Comparison of ENCODE assay signal across 10 cellular contexts in the genomic region with DNA sequence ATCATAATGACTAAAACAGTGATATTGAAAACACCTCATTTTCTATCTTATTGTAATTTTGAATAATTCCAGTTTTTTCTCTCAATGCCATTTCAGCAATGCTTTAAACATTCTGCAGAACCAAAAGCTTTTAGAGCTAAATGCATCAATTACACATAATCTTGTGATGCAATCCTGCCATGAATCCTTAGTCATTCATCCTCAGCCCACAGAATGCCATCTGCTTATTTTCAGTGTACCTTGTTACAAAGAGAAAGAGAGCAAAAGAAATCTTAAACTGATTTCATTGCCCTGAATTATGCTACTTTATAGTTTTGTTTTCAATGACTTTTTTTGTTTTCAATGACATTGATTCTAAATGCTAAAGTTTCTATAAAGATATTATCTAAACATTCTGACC.
A peak's percentile ranks its signal among the peaks of the same experiment; 100 is the strongest.
DNase-seq lines count a peak whose midpoint lies in the region; ATAC-seq, FAIRE-seq and TF ChIP-seq lines count a peak whose summit lies in the region.
"Had no signal": no experiment of that assay in that cellular context is flagged by ENCODE, and none has a peak within 500 bp of the region (broad histone marks: within the 10 kb centered on the region; RNA-seq: fewer than 3 reads in every experiment).

No MANE protein-coding gene starts in this region.

- FAIRE-seq in frontal cortex (lab: Jason Lieb, UNC) = no peak

- DNase-seq in COLO829 (ENCODE audit: low spot score) (peak; percentile 9), NCI-H1930 (lab: John Stamatoyannopoulos, UW) (peak; percentile 31 to 59), amniotic epithelial cell (ENCODE audit: low read depth) (peak; percentile 90), iris pigment epithelial cell (ENCODE audit: low read depth) (peak; percentile 22), frontal cortex (ENCODE audit: low spot score in 2 of 2) (no peak), NCI-H1417 treated with DMSO at 0.1 percent for 48 hours (lab: John Stamatoyannopoulos, UW) (no peak), NOMO-1 treated with dmso at 0.1 percent for 144 hours (lab: John Stamatoyannopoulos, UW; ENCODE audit: unreplicated experiment) (no peak), omental fat pad (ENCODE audit: low spot score) (no peak)
- DNase-seq: activated CD4-positive, CD25-positive, alpha-beta regulatory T cell treated with anti-CD3 and anti-CD28 coated beads, Interleukin-2, amount 50 U/mL, for 72 hours; sigmoid colon had no signal

- no peak for TF ChIP-seq CTCF in omental fat pad (IDR thresholded peaks at IDR 0.05)

- no peak for ATAC-seq in omental fat pad (ENCODE audit: low FRiP score)

Comparison
In these comparisons a context has a peak if more than half of its experiments do, and no peak if none do; other contexts are left out.
1. DNase-seq: peak in COLO829 (single experiment), NCI-H1930 (2 of 2), amniotic epithelial cell (single experiment) and iris pigment epithelial cell (single experiment); none in frontal cortex (0 of 2), NCI-H1417 treated with DMSO at 0.1 percent for 48 hours (single experiment), NOMO-1 treated with dmso at 0.1 percent for 144 hours (single experiment) and omental fat pad (single experiment).